ENCODE assay signal across 2 cellular contexts in genomic region chr2:154140249-154141025, GRCh38.
TF ChIP-seq lines count a peak whose summit lies in the region.

No MANE protein-coding gene starts in this region.

TF ChIP-seq in HepG2, 621 proteins besides CTCF, POLR2A, EP300 and RAD21 (continued from another document):
- no peak for TF ChIP-seq NR2F1 (CRISPR knock-in tag; IDR thresholded peaks at IDR 0.05)

TF ChIP-seq in SK-N-SH, 30 proteins besides CTCF, POLR2A, EP300 and RAD21 (continued from another document):
- TF ChIP-seq, protein P1, sequence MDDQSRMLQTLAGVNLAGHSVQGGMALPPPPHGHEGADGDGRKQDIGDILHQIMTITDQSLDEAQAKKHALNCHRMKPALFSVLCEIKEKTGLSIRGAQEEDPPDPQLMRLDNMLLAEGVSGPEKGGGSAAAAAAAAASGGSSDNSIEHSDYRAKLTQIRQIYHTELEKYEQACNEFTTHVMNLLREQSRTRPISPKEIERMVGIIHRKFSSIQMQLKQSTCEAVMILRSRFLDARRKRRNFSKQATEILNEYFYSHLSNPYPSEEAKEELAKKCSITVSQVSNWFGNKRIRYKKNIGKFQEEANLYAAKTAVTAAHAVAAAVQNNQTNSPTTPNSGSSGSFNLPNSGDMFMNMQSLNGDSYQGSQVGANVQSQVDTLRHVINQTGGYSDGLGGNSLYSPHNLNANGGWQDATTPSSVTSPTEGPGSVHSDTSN (IDR thresholded peaks at IDR 0.05) = no peak
- TF ChIP-seq, protein P2, sequence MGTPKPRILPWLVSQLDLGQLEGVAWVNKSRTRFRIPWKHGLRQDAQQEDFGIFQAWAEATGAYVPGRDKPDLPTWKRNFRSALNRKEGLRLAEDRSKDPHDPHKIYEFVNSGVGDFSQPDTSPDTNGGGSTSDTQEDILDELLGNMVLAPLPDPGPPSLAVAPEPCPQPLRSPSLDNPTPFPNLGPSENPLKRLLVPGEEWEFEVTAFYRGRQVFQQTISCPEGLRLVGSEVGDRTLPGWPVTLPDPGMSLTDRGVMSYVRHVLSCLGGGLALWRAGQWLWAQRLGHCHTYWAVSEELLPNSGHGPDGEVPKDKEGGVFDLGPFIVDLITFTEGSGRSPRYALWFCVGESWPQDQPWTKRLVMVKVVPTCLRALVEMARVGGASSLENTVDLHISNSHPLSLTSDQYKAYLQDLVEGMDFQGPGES (IDR thresholded peaks at IDR 0.05; ENCODE audit: low read depth, low read length) = no peak
- TF ChIP-seq REST (IDR thresholded peaks at IDR 0.05; ENCODE audit: low read depth, low read length) (no peak), MXI1 (IDR thresholded peaks at IDR 0.05; ENCODE audit: low read depth, low read length) (no peak), TAF1 (IDR thresholded peaks at IDR 0.05; ENCODE audit: borderline replicate concordance, low read depth, low read length) (no peak), RXRA (IDR thresholded peaks at IDR 0.05; ENCODE audit: borderline replicate concordance, low read depth) (no peak), USF1 (IDR thresholded peaks at IDR 0.05; ENCODE audit: borderline replicate concordance, low read depth) (no peak), SMC3 (IDR thresholded peaks at IDR 0.05; ENCODE audit: low read depth, low read length) (no peak), NFIC (IDR thresholded peaks at IDR 0.05; ENCODE audit: borderline replicate concordance) (no peak), POLR2AphosphoS5 (IDR thresholded peaks at IDR 0.05; ENCODE audit: low read depth, low read length) (no peak), JUND (IDR thresholded peaks at IDR 0.05) (no peak), TCF12 (IDR thresholded peaks at IDR 0.05) (no peak), ELF1 (IDR thresholded peaks at IDR 0.05) (no peak)
